38 cellular contexts compared by ENCODE assay signal in the genomic region with DNA sequence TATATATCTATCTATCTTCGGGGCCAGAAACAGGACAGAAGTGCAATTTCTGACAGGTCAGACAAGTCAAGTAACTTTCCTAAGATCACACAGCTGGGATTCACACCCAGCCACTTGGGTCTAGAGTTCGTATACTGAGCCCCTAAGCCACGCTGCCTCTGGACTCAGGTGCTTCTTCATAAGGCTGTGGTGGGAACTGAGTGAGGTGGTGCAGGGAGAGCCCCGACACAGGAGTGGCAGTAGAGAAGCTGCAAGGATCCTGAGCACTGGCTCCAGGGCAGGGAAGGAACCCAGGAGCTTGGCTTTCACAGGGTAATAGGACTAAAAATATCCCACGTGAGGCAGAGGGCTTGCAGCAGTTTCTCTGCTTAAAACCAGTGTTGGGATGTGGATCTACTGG. TPM values are rescaled to one million over a fixed set of nuclear protein-coding genes. Genes with fewer than 3 reads are reported as not detected.
"Had no signal": no experiment of that assay in that cellular context is flagged by ENCODE, and none has a peak within 500 bp of the region (broad histone marks: within the 10 kb centered on the region; RNA-seq: fewer than 3 reads in every experiment).

No MANE protein-coding gene starts in this region.

- H3K36me3 ChIP-seq: MG63 had no signal

- H3K27ac ChIP-seq: KMS-11 had no signal

- DNase-seq: Karpas-422, Kasumi-1, KBM-7, KG1, MG63, MM.1S, MV-4-11, NCI-H1048, NCI-H1092, NCI-H1092 treated with DMSO at 0.1 percent for 48 hours, NCI-H1105, NCI-H1105 treated with DMSO at 0.1 percent for 48 hours, NCI-H1417, NCI-H1417 treated with DMSO at 0.1 percent for 48 hours, NCI-H1436, NCI-H1436 treated with DMSO at 0.1 percent for 48 hours, NCI-H146, NCI-H1694, NCI-H1694 treated with DMSO at 0.1 percent for 48 hours, NCI-H187, NCI-H187 treated with DMSO at 0.1 percent for 48 hours, NCI-H1930, NCI-H2029, NCI-H2029 treated with DMSO at 0.1 percent for 48 hours, NCI-H2081, NCI-H2081 treated with DMSO at 0.1 percent for 48 hours, NCI-H2107, NCI-H2171, NCI-H2171 treated with DMSO at 0.1 percent for 48 hours, NCI-H2227 treated with DMSO at 0.1 percent for 48 hours, NCI-H226, NCI-H345, NCI-H446, NCI-H446 treated with DMSO at 0.1 percent for 48 hours had no signal

- H3K4me3 ChIP-seq: MG63 had no signal

- H3K9me3 ChIP-seq: MG63 had no signal

RNA-seq across cellular contexts. Expression of a gene that starts 33.8 kb away (rescaled TPM):
- total RNA-seq: LHCN-M2, M059J, MCF 10A had no signal
